8 cellular contexts compared by ENCODE assay signal in genomic region chr1:27489973-27490741, GRCh38.
DNase-seq lines count a peak whose midpoint lies in the region; ATAC-seq and FAIRE-seq lines count a peak whose summit lies in the region.

TSS of gene WASF2 (minus strand) at chr1:27490167. CDS start at chr1:27428890, 61,277 bp downstream.

- FAIRE-seq in GM19239 (lab: Jason Lieb, UNC), result peak; percentile 99

- DNase-seq in Ammon's horn (ENCODE audit: low spot score) (peak; percentile 97), GM19239 (ENCODE audit: insufficient read length, low spot score) (peak; percentile 62), NCI-H524 treated with DMSO at 0.1 percent for 48 hours (lab: John Stamatoyannopoulos, UW) (peak; percentile 81), kidney glomerular epithelial cell (lab: John Stamatoyannopoulos, UW) (peak; percentile 97)
- peak; percentile 96 to 98 for DNase-seq in activated CD4-positive, alpha-beta T cell treated with anti-CD3 and anti-CD28 coated beads for 4 hours
- peak; percentile 88 to 95 for DNase-seq in stimulated activated CD4-positive, alpha-beta T cell treated with anti-CD3 and anti-CD28 coated beads, Interleukin-1b, Interleukin-23, amount 100 ng/mL, for 1 hour (ENCODE audit: low read depth in 2 of 2)

- peak; percentile 68 for ATAC-seq in HG03457 (IDR thresholded peaks at IDR 0.05; ENCODE audit: unreplicated experiment)

- H3K27ac ChIP-seq in cingulate gyrus (ENCODE audit: low read depth, low read length), result peak within 1 kb of the TSS; percentile 85

Comparison
In these comparisons a context has a peak if more than half of its experiments do, and no peak if none do; other contexts are left out.
1. Peak in every context shown above with its lines: DNase-seq, ATAC-seq and H3K27ac ChIP-seq.